1 cellular context compared by ENCODE assay signal in genomic region chr11:85810871-85811611, GRCh38.
A peak's percentile ranks its signal among the peaks of the same experiment; 100 is the strongest.
TF ChIP-seq lines count a peak whose summit lies in the region.

SYTL2 (minus strand) TSS chr11:85811141; CDS start chr11:85757725, 53,416 bp downstream.

TF ChIP-seq in HEK293, 187 proteins besides CTCF, POLR2A, EP300 and RAD21 (continued from another document):
- TF ChIP-seq PRDM2 (tag by site-specific recombination; IDR thresholded peaks at IDR 0.05; ENCODE audit: borderline replicate concordance), result no peak
- TF ChIP-seq ZNF600 (tag by site-specific recombination; IDR thresholded peaks at IDR 0.05), result peak; percentile 51
- TF ChIP-seq ZBTB21 (tag by site-specific recombination; IDR thresholded peaks at IDR 0.05), result no peak
- TF ChIP-seq ZBTB8A (tag by site-specific recombination; IDR thresholded peaks at IDR 0.05), result peak; percentile 73
- TF ChIP-seq ZNF280D (tag by site-specific recombination; IDR thresholded peaks at IDR 0.05), result no peak
- peak; percentile 39; the same call in 1 of the 2 replicates for TF ChIP-seq ZFHX2 (tag by site-specific recombination; conservative IDR thresholded peaks at IDR 0.05)
